1 cellular context compared by ENCODE assay signal in genomic region chr11:94973099-94973968, GRCh38.
TF ChIP-seq lines count a peak whose summit lies in the region.

Gene CWC15, minus strand, starts transcription at chr11:94973556. Its CDS starts 1,371 bp downstream, at chr11:94972185.
Gene KDM4D, plus strand, starts transcription at chr11:94973709. Its CDS starts 23,664 bp downstream, at chr11:94997373.

TF ChIP-seq in HCT116, 20 proteins besides CTCF, POLR2A, EP300 and RAD21 (continued from another document):
- TF ChIP-seq MAX (IDR thresholded peaks at IDR 0.05) (peak; percentile 50; the same call in 1 of the 2 replicates), CBX3 (IDR thresholded peaks at IDR 0.05; ENCODE audit: low read depth) (peak; percentile 42), SP1 (IDR thresholded peaks at IDR 0.05; ENCODE audit: low read depth) (peak; percentile 89), ZFX (IDR thresholded peaks at IDR 0.05) (peak; percentile 77; the same call in 1 of the 2 replicates), POLR2AphosphoS5 (IDR thresholded peaks at IDR 0.05; ENCODE audit: low read depth, low read length) (peak; percentile 93), SIN3A (IDR thresholded peaks at IDR 0.05; ENCODE audit: low read depth) (peak; percentile 90)
- TF ChIP-seq, protein P1, sequence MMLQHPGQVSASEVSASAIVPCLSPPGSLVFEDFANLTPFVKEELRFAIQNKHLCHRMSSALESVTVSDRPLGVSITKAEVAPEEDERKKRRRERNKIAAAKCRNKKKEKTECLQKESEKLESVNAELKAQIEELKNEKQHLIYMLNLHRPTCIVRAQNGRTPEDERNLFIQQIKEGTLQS (IDR thresholded peaks at IDR 0.05) = no peak
TF ChIP-seq in HCT116: peak in this region for 9.
